ENCODE assay signal across 8 cellular contexts in genomic region chr3:112097378-112097777, GRCh38. TPM values are rescaled to one million over a fixed set of nuclear protein-coding genes. Genes with fewer than 3 reads are reported as not detected.
DNase-seq lines count a peak whose midpoint lies in the region; ATAC-seq and TF ChIP-seq lines count a peak whose summit lies in the region.

No MANE protein-coding gene starts in this region.

- DNase-seq in A172 (ENCODE audit: low spot score) (peak; percentile 99), NCI-H2171 (lab: John Stamatoyannopoulos, UW) (peak; percentile 50), choroid plexus epithelial cell (ENCODE audit: low read depth) (peak; percentile 99), pons (ENCODE audit: low spot score) (peak; percentile 6), NCI-H526 treated with DMSO at 0.1 percent for 48 hours (lab: John Stamatoyannopoulos, UW) (no peak), amygdala (lab: John Stamatoyannopoulos, UW) (no peak)

- TF ChIP-seq CTCF in choroid plexus epithelial cell (conservative IDR thresholded peaks at IDR 0.05; ENCODE audit: low read depth, low read length): no peak

- ATAC-seq in GM18498 (IDR thresholded peaks at IDR 0.05; ENCODE audit: unreplicated experiment) (peak; percentile 59), HG02642 (IDR thresholded peaks at IDR 0.05; ENCODE audit: poor library complexity, unreplicated experiment) (no peak)

- H3K4me3 ChIP-seq in choroid plexus epithelial cell (ENCODE audit: low read depth, low read length): peak overlapping the region; percentile 24

RNA-seq across cellular contexts. Expression of gene C3orf52, which starts 11.2 kb away (rescaled TPM):
- total RNA-seq in A172 (2014; rRNA removed; shearing (Covaris generic)): 8.7 and 9.4 TPM in 2 replicates

RNA-seq across cellular contexts. Expression of gene GCSAM, which starts 35.7 kb away (rescaled TPM):
- not detected in 2 replicates for total RNA-seq in A172 (2014; rRNA removed; shearing (Covaris generic))

Comparison
In these comparisons a context has a peak if more than half of its experiments do, and no peak if none do; other contexts are left out.
1. DNase-seq: peak in A172 (single experiment), NCI-H2171 (single experiment), choroid plexus epithelial cell (single experiment) and pons (single experiment); none in NCI-H526 treated with DMSO at 0.1 percent for 48 hours (single experiment) and amygdala (0 of 56).